In genomic region chr12:3296409-3296701, GRCh38 we compare ENCODE assay signal across 23 cellular contexts.
"Had no signal": no experiment of that assay in that cellular context is flagged by ENCODE, and none has a peak within 500 bp of the region (broad histone marks: within the 10 kb centered on the region; RNA-seq: fewer than 3 reads in every experiment).

No MANE protein-coding gene starts in this region.

- H3K9me3 Mint-ChIP-seq: natural killer cell treated with Interleukin-12 subunit alpha and Interleukin-12 subunit beta and Interleukin-15 and Interleukin-18, amount 100 ng/mL, for 72 hours; stimulated activated naive B cell treated with anti-CD40 and anti-IgM and Interleukin-4, amounts not matched to agents 10 μg/mL and 1 μg/mL and 100 μg/mL, for 72 hours; stimulated activated naive CD8-positive, alpha-beta T cell treated with anti-CD3 and anti-CD28 coated beads, Interleukin-15, Interleukin-2, amounts not matched to agents 100 ng/mL and 50 ng/mL, for 24 hours had no signal

- H3K27me3 Mint-ChIP-seq: stimulated activated naive CD8-positive, alpha-beta T cell treated with anti-CD3 and anti-CD28 coated beads, Interleukin-15, Interleukin-2, amounts not matched to agents 100 ng/mL and 50 ng/mL, for 24 hours had no signal

- ATAC-seq: mucosa of descending colon; naive thymus-derived CD4-positive, alpha-beta T cell; natural killer cell treated with Interleukin-12 subunit alpha and Interleukin-12 subunit beta and Interleukin-15 and Interleukin-18, amount 100 ng/mL, for 72 hours; stimulated activated naive B cell treated with anti-CD40 and anti-IgM and Interleukin-4, amounts not matched to agents 10 μg/mL and 1 μg/mL and 100 μg/mL, for 72 hours had no signal

- H3K27ac ChIP-seq: hepatocyte, right atrium auricular region, right lobe of liver, suprapubic skin, transverse colon, upper lobe of left lung, vagina had no signal

- DNase-seq: islet precursor cell; midbrain; naive thymus-derived CD4-positive, alpha-beta T cell; nucleus accumbens; right lobe of liver; stimulated activated CD4-positive, alpha-beta T cell treated with anti-CD3 and anti-CD28 coated beads, Interleukin-12 subunit alpha, Interleukin-12 subunit beta, amount 100 ng/mL, for 4 hours; stimulated activated CD4-positive, alpha-beta T cell treated with anti-CD3 and anti-CD28 coated beads, Interleukin-15, amount 100 ng/mL, for 24 hours; stimulated activated CD4-positive, alpha-beta T cell treated with anti-CD3 and anti-CD28 coated beads, Interleukin-2, amount 100 ng/mL, for 24 hours; stimulated activated CD4-positive, alpha-beta T cell treated with anti-CD3 and anti-CD28 coated beads, Interleukin-4, amount 100 ng/mL, for 1 hour; stimulated activated naive B cell treated with anti-CD40 and anti-IgM and Interleukin-4, amounts not matched to agents 10 μg/mL and 1 μg/mL and 100 μg/mL, for 72 hours; transverse colon; upper lobe of left lung had no signal

- H3K27ac Mint-ChIP-seq: naive thymus-derived CD4-positive, alpha-beta T cell; natural killer cell treated with Interleukin-12 subunit alpha and Interleukin-12 subunit beta and Interleukin-15 and Interleukin-18, amount 100 ng/mL, for 72 hours; stimulated activated naive B cell treated with anti-CD40 and anti-IgM and Interleukin-4, amounts not matched to agents 10 μg/mL and 1 μg/mL and 100 μg/mL, for 72 hours; stimulated activated naive CD8-positive, alpha-beta T cell treated with anti-CD3 and anti-CD28 coated beads, Interleukin-15, Interleukin-2, amounts not matched to agents 100 ng/mL and 50 ng/mL, for 24 hours had no signal

- H3K9me3 ChIP-seq: heart right ventricle, left ventricle myocardium inferior, mucosa of descending colon, right atrium auricular region, right lobe of liver, suprapubic skin, transverse colon, upper lobe of left lung, vagina had no signal

- H3K36me3 ChIP-seq: right atrium auricular region, right lobe of liver, suprapubic skin, transverse colon, vagina had no signal

- H3K4me2 ChIP-seq: hepatocyte had no signal

- H3K4me3 ChIP-seq: heart right ventricle, hepatocyte, left ventricle myocardium inferior, lung, mucosa of descending colon, right atrium auricular region, right lobe of liver, skin epidermis, suprapubic skin, transverse colon, upper lobe of left lung, vagina had no signal

- H3K4me3 Mint-ChIP-seq: naive thymus-derived CD4-positive, alpha-beta T cell; natural killer cell treated with Interleukin-12 subunit alpha and Interleukin-12 subunit beta and Interleukin-15 and Interleukin-18, amount 100 ng/mL, for 72 hours; stimulated activated naive B cell treated with anti-CD40 and anti-IgM and Interleukin-4, amounts not matched to agents 10 μg/mL and 1 μg/mL and 100 μg/mL, for 72 hours; stimulated activated naive CD8-positive, alpha-beta T cell treated with anti-CD3 and anti-CD28 coated beads, Interleukin-15, Interleukin-2, amounts not matched to agents 100 ng/mL and 50 ng/mL, for 24 hours had no signal

- H3K36me3 Mint-ChIP-seq: naive thymus-derived CD4-positive, alpha-beta T cell; natural killer cell treated with Interleukin-12 subunit alpha and Interleukin-12 subunit beta and Interleukin-15 and Interleukin-18, amount 100 ng/mL, for 72 hours; stimulated activated naive B cell treated with anti-CD40 and anti-IgM and Interleukin-4, amounts not matched to agents 10 μg/mL and 1 μg/mL and 100 μg/mL, for 72 hours had no signal

- H3K27me3 ChIP-seq: heart right ventricle, right atrium auricular region, right lobe of liver, suprapubic skin, upper lobe of left lung, vagina had no signal

- H2AFZ ChIP-seq: hepatocyte had no signal
